10 cellular contexts compared by ENCODE assay signal in the genomic region with DNA sequence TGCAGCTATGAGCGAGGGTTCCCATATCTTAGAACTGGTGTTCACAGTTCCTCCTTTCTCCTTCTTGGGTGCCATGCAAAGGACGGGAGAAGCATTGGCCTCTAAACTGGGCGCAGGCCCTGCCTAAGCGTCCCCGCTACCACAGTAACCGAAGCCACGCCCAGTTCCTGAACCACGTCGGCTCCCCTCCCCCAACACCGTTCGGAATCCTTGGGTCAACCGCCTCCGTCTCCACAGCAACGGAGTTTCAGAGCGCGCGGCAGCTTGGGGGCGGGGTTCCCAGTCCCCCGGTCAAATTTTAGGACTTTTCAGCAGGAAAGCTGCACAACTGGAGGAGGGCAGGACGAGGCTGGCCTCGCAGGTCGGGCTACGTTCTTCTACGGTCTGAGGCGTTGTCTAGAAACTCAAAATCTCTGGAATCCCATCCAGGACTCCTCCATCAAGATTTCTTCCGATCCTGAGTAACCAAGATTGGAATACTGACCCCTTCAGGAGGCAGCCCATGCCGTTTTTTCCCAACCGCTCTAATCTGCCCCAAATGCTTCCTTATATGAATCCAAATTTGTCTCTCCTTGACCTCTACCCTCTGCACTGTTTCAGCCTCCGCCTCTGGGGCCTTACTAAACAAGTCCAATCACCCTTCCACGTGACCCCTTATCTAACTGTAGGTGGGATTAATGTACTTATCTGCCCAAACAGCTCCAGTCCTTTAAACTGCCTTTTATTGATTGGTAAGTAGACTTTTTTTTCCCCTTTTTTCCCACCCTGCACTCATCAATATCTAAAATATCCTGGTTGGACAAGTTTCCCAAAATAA. TPM values are rescaled to one million over a fixed set of nuclear protein-coding genes. Genes with fewer than 3 reads are reported as not detected.
DNase-seq lines count a peak whose midpoint lies in the region; ATAC-seq lines count a peak whose summit lies in the region.
"Had no signal": no experiment of that assay in that cellular context is flagged by ENCODE, and none has a peak within 500 bp of the region (broad histone marks: within the 10 kb centered on the region; RNA-seq: fewer than 3 reads in every experiment).

TSS of gene SPAG17 (minus strand) at position 146 of the 817 bp plus-strand sequence. CDS start at position 75, 71 bp downstream.

- DNase-seq in DMS53 (lab: John Stamatoyannopoulos, UW) (peak; percentile 82), NCI-H1105 (lab: John Stamatoyannopoulos, UW) (peak; percentile 65), brain pericyte (ENCODE audit: low read depth, low spot score) (peak; percentile 11), iPS-NIHi7 (ENCODE audit: extremely low spot score) (peak; percentile 90), mesenteric fat pad (ENCODE audit: low spot score) (no peak)
- DNase-seq in activated effector memory CD4-positive, alpha-beta T cell treated with Interleukin-2 at 50 U/mL for 16 hours: no peak

- ATAC-seq in GM21360 (IDR thresholded peaks at IDR 0.05; ENCODE audit: unreplicated experiment): no peak

- peak within 1 kb of the TSS in 13 of 21 experiments; percentile 2 to 68 (median 24) for H3K27ac ChIP-seq in skin epidermis
- H3K27ac ChIP-seq: neutrophil had no signal

- H3K4me3 ChIP-seq in skin epidermis: peak within 1 kb of the TSS; percentile 15 to 43 (median 27)

RNA-seq across cellular contexts. Expression of gene SPAG17, which starts in this region (rescaled TPM):
- not detected for total RNA-seq in mesenteric fat pad
- total RNA-seq: HT1080 had no signal

Comparison
In these comparisons a context has a peak if more than half of its experiments do, and no peak if none do; other contexts are left out.
1. DNase-seq: peak in DMS53 (single experiment), NCI-H1105 (single experiment), brain pericyte (single experiment) and iPS-NIHi7 (single experiment); none in activated effector memory CD4-positive, alpha-beta T cell treated with Interleukin-2 at 50 U/mL for 16 hours (single experiment) and mesenteric fat pad (single experiment).